Comparison of ENCODE assay signal across 21 cellular contexts in the genomic region with DNA sequence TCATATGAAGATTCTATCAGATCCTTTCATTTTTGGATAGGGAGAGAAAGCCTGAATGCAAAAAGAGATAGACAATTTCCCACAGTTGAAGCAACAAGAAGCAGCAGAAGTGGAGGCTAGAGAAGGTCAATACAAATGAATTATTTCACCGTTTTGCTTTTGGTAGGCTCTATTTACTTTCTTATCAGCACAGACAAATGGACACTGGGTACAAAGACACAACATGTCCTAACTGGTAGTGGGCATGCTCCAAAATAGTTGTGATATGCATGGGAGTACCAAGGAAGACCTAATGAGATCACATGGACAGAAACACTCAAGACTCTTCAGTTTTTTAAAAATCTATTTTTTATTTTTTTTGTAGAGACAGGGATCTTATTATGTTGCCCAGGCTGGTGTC.
"Had no signal": no experiment of that assay in that cellular context is flagged by ENCODE, and none has a peak within 500 bp of the region (broad histone marks: within the 10 kb centered on the region; RNA-seq: fewer than 3 reads in every experiment).

No MANE protein-coding gene starts in this region.

- H3K27ac Mint-ChIP-seq: IgD-negative memory B cell had no signal

- H3K4me1 Mint-ChIP-seq: IgD-negative memory B cell had no signal

- H3K4me2 ChIP-seq: KMS-11, SK-N-SH had no signal

- FAIRE-seq: K562, RCC 7860 had no signal

- ATAC-seq: K562 had no signal

- H3K27ac ChIP-seq: KMS-11 had no signal

- H3K4me3 Mint-ChIP-seq: IgD-negative memory B cell had no signal

- DNase-seq: Kasumi-1, MM.1S, NCI-H1092 treated with DMSO at 0.1 percent for 48 hours, NCI-H1436, NCI-H187, NCI-H2029, NCI-H2081 treated with DMSO at 0.1 percent for 48 hours, NCI-H2171, NCI-H226, NCI-H446, NCI-H510A, NCI-H524 treated with DMSO at 0.1 percent for 48 hours, NCI-H69, NCI-H774, RPMI8226, SHP77, SK-N-SH had no signal

- H3K9me3 ChIP-seq: SK-N-SH had no signal

- H3K27me3 Mint-ChIP-seq: IgD-negative memory B cell had no signal

- H3K4me3 ChIP-seq: K562 had no signal

- H3K9ac ChIP-seq: KMS-11, SK-N-SH had no signal
